ENCODE assay signal across 16 cellular contexts in genomic region chrX:102975016-102975415, GRCh38. TPM values are rescaled to one million over a fixed set of nuclear protein-coding genes. Genes with fewer than 3 reads are reported as not detected.
A peak's percentile ranks its signal among the peaks of the same experiment; 100 is the strongest.
DNase-seq lines count a peak whose midpoint lies in the region; ATAC-seq and TF ChIP-seq lines count a peak whose summit lies in the region.
"Had no signal": no experiment of that assay in that cellular context is flagged by ENCODE, and none has a peak within 500 bp of the region (broad histone marks: within the 10 kb centered on the region; RNA-seq: fewer than 3 reads in every experiment).

No MANE protein-coding gene starts in this region.

- DNase-seq in GM23248 = peak; percentile 68
- DNase-seq in RPMI7951 (ENCODE audit: low read depth) = peak; percentile 69
- peak; percentile 35 for DNase-seq in fibroblast of peridontal ligament (ENCODE audit: extremely low read depth)
- DNase-seq in tibial artery = no peak
- DNase-seq: CD8-positive, alpha-beta T cell; COR-L47; DMS153; DMS79 treated with DMSO at 0.1 percent for 48 hours; GOT3; H9; IMR-90; KBM-7 had no signal

- 21 to 38% methylated on average over 2 of the region's 2 CpGs for WGBS in GM23248 (ENCODE audit: low coverage in 1 of 2, low lambda C conversion rate in 2 of 2, missing lambda C conversion rate in 2 of 2), 2 experiments

- H3K27ac ChIP-seq in GM23248 = peak overlapping the region; percentile 97
- H3K27ac ChIP-seq in tibial artery = no peak overlapping the region
- H3K27ac ChIP-seq: A549 had no signal

- H3K79me2 ChIP-seq in GM23248 (ENCODE audit: insufficient read depth) = no peaks in the 10 kb centered on the region

- intact Hi-C loops in tibial artery (cut with DNase I; ENCODE audit: low total_unique reads) = no loop called here

- peak overlapping the region; percentile 75; the same call in 1 of the 2 replicates for H3K9ac ChIP-seq in GM23248

- H3K4me2 ChIP-seq in GM23248 (ENCODE audit: unreplicated experiment) = peak overlapping the region; percentile 53
- H3K4me2 ChIP-seq: A549 had no signal

- ATAC-seq in HG03175 (IDR thresholded peaks at IDR 0.05; ENCODE audit: unreplicated experiment) (no peak), HG03045 (IDR thresholded peaks at IDR 0.05; ENCODE audit: unreplicated experiment) (no peak)
- ATAC-seq: A549; CD8-positive, alpha-beta T cell had no signal

- H3K9me3 ChIP-seq in GM23248 (ENCODE audit: low read depth) (peaks cover 3% of the 10 kb centered on the region), tibial artery (peaks cover 0 to 34% (median 32%) of the 10 kb centered on the region in 3 donors)

- no peaks in the 10 kb centered on the region for H3K27me3 ChIP-seq in GM23248 (replicated peaks; ENCODE audit: insufficient read depth)
- no peaks in the 10 kb centered on the region for H3K27me3 ChIP-seq in tibial artery

- no peaks in the 10 kb centered on the region for H4K20me1 ChIP-seq in GM23248 (ENCODE audit: insufficient read depth)

- H2AFZ ChIP-seq in GM23248 = no peak overlapping the region

- peaks cover 37% of the 10 kb centered on the region for H3F3A ChIP-seq in GM23248 (ENCODE audit: insufficient read depth)

- H3K36me3 ChIP-seq in GM23248 (ENCODE audit: low read depth) = no peaks in the 10 kb centered on the region
- H3K36me3 ChIP-seq in tibial artery = no peaks in the 10 kb centered on the region

- H3K4me1 ChIP-seq in GM23248 (ENCODE audit: insufficient read depth) (peaks cover 33% of the 10 kb centered on the region), tibial artery (no peaks in the 10 kb centered on the region)
- H3K4me1 ChIP-seq: A549 had no signal

- in situ Hi-C loops in GM23248 (cut with MboI) = no loop called here

- H3K9me2 ChIP-seq in GM23248 (ENCODE audit: insufficient read depth) = no peaks in the 10 kb centered on the region

- no peak for TF ChIP-seq CTCF in tibial artery (IDR thresholded peaks at IDR 0.05)

- H3K4me3 ChIP-seq in GM23248 (no peak overlapping the region), tibial artery (no peak overlapping the region)
- H3K4me3 ChIP-seq: A549 had no signal

RNA-seq across cellular contexts. Expression of gene RAB40AL, which starts 37.9 kb away (rescaled TPM):
- 0.32 TPM in 1 of 2 replicates, not detected in the other for total RNA-seq in GM23248 (2014; rRNA removed; shearing (Covaris generic))
- polyA plus RNA-seq in GM23248 (2016; fragmentation: Nextera tagmentation; extraction: Ambion mirVana) = 0.25 TPM in 1 of 2 replicates, not detected in the other
- 0.49 TPM in 1 of 2 replicates, not detected in the other for total RNA-seq in RPMI7951 (2014; rRNA removed; shearing (Covaris generic))
- total RNA-seq: H9 had no signal
- polyA plus RNA-seq: CD14-positive monocyte had no signal

Comparison
In these comparisons a context has a peak if more than half of its experiments do, and no peak if none do; other contexts are left out.
1. DNase-seq: peak in GM23248 (single experiment), RPMI7951 (single experiment) and fibroblast of peridontal ligament (single experiment); none in tibial artery (0 of 2).